In genomic region chr13:110044521-110045200, GRCh38 we compare ENCODE assay signal across 1 cellular context.
TF ChIP-seq lines count a peak whose summit lies in the region.

No MANE protein-coding gene starts in this region.

TF ChIP-seq in GM23338, 12 proteins besides CTCF, POLR2A, EP300 and RAD21 (continued from another document):
- no peak for TF ChIP-seq ETS1 (IDR thresholded peaks at IDR 0.05)
- TF ChIP-seq JUNB (IDR thresholded peaks at IDR 0.05; ENCODE audit: unreplicated experiment): no peak
- no peak for TF ChIP-seq EZH2 (IDR thresholded peaks at IDR 0.05; ENCODE audit: low read depth, unreplicated experiment)
- TF ChIP-seq POLR2AphosphoS5 (IDR thresholded peaks at IDR 0.05; ENCODE audit: low read depth): no peak
